21 cellular contexts compared by ENCODE assay signal in the genomic region with DNA sequence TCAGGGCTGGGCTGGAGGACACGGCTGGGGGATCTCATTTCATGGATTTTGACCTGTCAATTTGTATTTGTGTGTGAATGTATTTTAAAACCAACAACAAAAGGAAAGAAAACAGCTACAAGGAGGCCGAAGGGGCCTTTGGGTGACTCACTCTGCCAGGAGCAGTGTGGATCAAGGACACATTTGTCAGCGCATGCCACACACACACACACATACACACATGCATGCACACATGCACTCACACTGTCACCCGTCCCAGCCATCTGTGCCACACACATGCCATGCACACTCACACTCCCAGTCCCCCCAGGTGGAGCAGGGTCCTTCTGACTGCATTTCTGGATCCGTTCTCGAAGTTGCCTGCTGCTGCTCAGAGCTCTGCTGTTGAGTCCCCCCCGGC. TPM values are rescaled to one million over a fixed set of nuclear protein-coding genes. Genes with fewer than 3 reads are reported as not detected.
DNase-seq lines count a peak whose midpoint lies in the region; ATAC-seq and TF ChIP-seq lines count a peak whose summit lies in the region.
"Had no signal": no experiment of that assay in that cellular context is flagged by ENCODE, and none has a peak within 500 bp of the region (broad histone marks: within the 10 kb centered on the region; RNA-seq: fewer than 3 reads in every experiment).

No MANE protein-coding gene starts in this region.

- H3K27me3 ChIP-seq in CD4-positive, alpha-beta T cell (ENCODE audit: control insufficient read depth, insufficient read depth, low read length): no peaks in the 10 kb centered on the region
- peaks cover 12% of the 10 kb centered on the region for H3K27me3 ChIP-seq in adipocyte (replicated peaks; ENCODE audit: control insufficient read depth, insufficient read depth, low read length)
- H3K27me3 ChIP-seq: sigmoid colon, tibial nerve had no signal

- TF ChIP-seq CTCF in CD4-positive, alpha-beta T cell (IDR thresholded peaks at IDR 0.05): no peak

- H3K27ac Mint-ChIP-seq in CD4-positive, alpha-beta T cell: peak overlapping the region; percentile 95

- peaks cover 25% of the 10 kb centered on the region for H3K27me3 Mint-ChIP-seq in CD4-positive, alpha-beta T cell
- H3K27me3 Mint-ChIP-seq: activated B cell treated with CpG ODN at 0.5 μM for 24 hours had no signal

- no peaks in the 10 kb centered on the region for H3K4me1 ChIP-seq in adipocyte (ENCODE audit: control insufficient read depth, insufficient read depth, low read length)
- H3K4me1 ChIP-seq: parathyroid adenoma had no signal

- peak; percentile 11 for ATAC-seq in CD4-positive, alpha-beta T cell (ENCODE audit: poor library complexity)
- no peak for ATAC-seq in GM19035 (IDR thresholded peaks at IDR 0.05; ENCODE audit: unreplicated experiment)
- ATAC-seq: mucosa of descending colon; stimulated activated naive CD8-positive, alpha-beta T cell treated with anti-CD3 and anti-CD28 coated beads, Interleukin-15, Interleukin-2, amounts not matched to agents 100 U/mL and 50 U/mL, for 24 hours had no signal

- CTCF ChIA-PET in CD4-positive, alpha-beta T cell (lab: Charles Lee): interaction anchor here (1.7 kb wide), 1 partner anchor 14 kb away, joined by 10 read pairs; no protein-coding TSS in a partner anchor

- H3K9me3 ChIP-seq in CD4-positive, alpha-beta T cell (ENCODE audit: control insufficient read depth, low read length): no peaks in the 10 kb centered on the region
- no peaks in the 10 kb centered on the region for H3K9me3 ChIP-seq in adipocyte (ENCODE audit: control insufficient read depth, low read length)
- H3K9me3 ChIP-seq: Caco-2, mucosa of descending colon, sigmoid colon, tibial nerve had no signal

- peaks cover 47% of the 10 kb centered on the region for H3K4me1 Mint-ChIP-seq in CD4-positive, alpha-beta T cell (ENCODE audit: low read depth)

- H3K9me3 Mint-ChIP-seq in CD4-positive, alpha-beta T cell: no peaks in the 10 kb centered on the region
- H3K9me3 Mint-ChIP-seq: activated B cell treated with CpG ODN at 0.5 μM for 24 hours had no signal

- peaks cover 88% of the 10 kb centered on the region for H3K36me3 Mint-ChIP-seq in CD4-positive, alpha-beta T cell (ENCODE audit: low read depth)

- no peak overlapping the region for H3K9ac ChIP-seq in adipocyte (ENCODE audit: low read length)
- H3K9ac ChIP-seq: parathyroid adenoma had no signal

- POLR2A ChIA-PET in CD4-positive, alpha-beta T cell (lab: Charles Lee): interaction anchor here (0.7 to 7.3 kb wide), 11 partner anchors 8 to 185 kb away, joined by 3 to 43 read pairs (median 4); a partner anchor contains a TSS

- DNase-seq in CD4-positive, alpha-beta T cell: peak in 1 of 10 experiments; percentile 55
- DNase-seq in G401 (ENCODE audit: low spot score) (peak; percentile 23), adipocyte (ENCODE audit: low read depth) (peak; percentile 28), myocyte (ENCODE audit: low read depth) (peak; percentile 11), NCI-H1930 (lab: John Stamatoyannopoulos, UW) (no peak), NCI-H187 (lab: John Stamatoyannopoulos, UW) (no peak), NCI-H187 treated with DMSO at 0.1 percent for 48 hours (lab: John Stamatoyannopoulos, UW) (no peak)
- DNase-seq: activated B cell treated with CpG ODN at 0.5 μM for 24 hours; aorta; Caco-2; effector memory CD4-positive, alpha-beta T cell; head of caudate nucleus; mucosa of descending colon; NCI-H1417 treated with DMSO at 0.1 percent for 48 hours; NCI-H226; sigmoid colon; stimulated activated CD4-positive, alpha-beta T cell treated with anti-CD3 and anti-CD28 coated beads, Interleukin-1b, Interleukin-23, amount 100 ng/mL, for 48 hours; stimulated activated naive CD8-positive, alpha-beta T cell treated with anti-CD3 and anti-CD28 coated beads, Interleukin-15, Interleukin-2, amounts not matched to agents 100 U/mL and 50 U/mL, for 24 hours had no signal

- in situ Hi-C loops in G401 (cut with HindIII; ENCODE audit: low sequenced_read_pairs): no loop called here

- H3K36me3 ChIP-seq in adipocyte (ENCODE audit: control insufficient read depth, insufficient read depth, low read length, severe bottlenecking): no peaks in the 10 kb centered on the region
- H3K36me3 ChIP-seq: sigmoid colon had no signal

- H3K27ac ChIP-seq in CD4-positive, alpha-beta T cell (ENCODE audit: low read depth, low read length): no peak overlapping the region
- H3K27ac ChIP-seq: parathyroid adenoma, sigmoid colon, tibial nerve had no signal

- peak overlapping the region; percentile 79 for H3K4me3 Mint-ChIP-seq in CD4-positive, alpha-beta T cell
- H3K4me3 Mint-ChIP-seq: activated B cell treated with CpG ODN at 0.5 μM for 24 hours had no signal

- no peak overlapping the region for H3K4me3 ChIP-seq in adipocyte (ENCODE audit: low read length)
- H3K4me3 ChIP-seq: mucosa of descending colon, sigmoid colon, tibial nerve had no signal

- intact Hi-C loops in CD4-positive, alpha-beta T cell (cut with DNase I, micrococcal nuclease): no loop called here

RNA-seq across cellular contexts. Expression of a gene that starts 26.0 kb away (rescaled TPM):
- total RNA-seq in CD4-positive, alpha-beta T cell: 100 to 1,000 TPM; 976 to 998 TPM
- total RNA-seq in G401 (2014; rRNA removed; shearing (Covaris generic)): 0.12 and 0.17 TPM in 2 replicates
- total RNA-seq in myocyte: 0.78 and 1.9 TPM in 2 replicates
- 0.43 TPM for polyA plus RNA-seq in myocyte (2012)

Comparison
In these comparisons a context has a peak if more than half of its experiments do, and no peak if none do; other contexts are left out.
1. DNase-seq: peak in G401 (single experiment), adipocyte (single experiment) and myocyte (single experiment); none in NCI-H1930 (0 of 2), NCI-H187 (0 of 2) and NCI-H187 treated with DMSO at 0.1 percent for 48 hours (single experiment).
2. RNA of a gene that starts 26.0 kb away (total RNA-seq): 976 to 998 TPM in CD4-positive, alpha-beta T cell; 0.78 to 1.9 TPM in myocyte and 0.12 to 0.17 TPM in G401; every median in the first group is over 100 times any median in the second.